ENCODE assay signal across 14 cellular contexts in genomic region chr2:177229448-177230242, GRCh38. TPM values are rescaled to one million over a fixed set of nuclear protein-coding genes. Genes with fewer than 3 reads are reported as not detected.
DNase-seq lines count a peak whose midpoint lies in the region; ATAC-seq and TF ChIP-seq lines count a peak whose summit lies in the region.
"Had no signal": no experiment of that assay in that cellular context is flagged by ENCODE, and none has a peak within 500 bp of the region (broad histone marks: within the 10 kb centered on the region; RNA-seq: fewer than 3 reads in every experiment).

No MANE protein-coding gene starts in this region.

- peaks cover 42% of the 10 kb centered on the region for H3K4me1 Mint-ChIP-seq in activated T-cell treated with anti-CD3 and anti-CD28 coated beads, Interleukin-2, amount 50 U/mL, for 72 hours (ENCODE audit: low read depth)
- H3K4me1 Mint-ChIP-seq in stimulated activated effector memory CD8-positive, alpha-beta T cell treated with anti-CD3 and anti-CD28 coated beads, Interleukin-12 subunit alpha, Interleukin-12 subunit beta, amount 100 ng/mL, for 72 hours = peaks cover 39% of the 10 kb centered on the region

- peak; percentile 36 to 42 for ATAC-seq in activated T-cell treated with anti-CD3 and anti-CD28 coated beads, Interleukin-2, amount 50 U/mL, for 72 hours (replicated peaks in 1 of 2)
- ATAC-seq in stimulated activated effector memory CD8-positive, alpha-beta T cell treated with anti-CD3 and anti-CD28 coated beads, Interleukin-12 subunit alpha, Interleukin-12 subunit beta, amount 100 ng/mL, for 72 hours = peak; percentile 75
- ATAC-seq in HG03439 (IDR thresholded peaks at IDR 0.05; ENCODE audit: unreplicated experiment) = no peak

- 92 to 93% methylated on average over 8 of the region's 8 CpGs for WGBS in thyroid gland, 2 donors

- no peak overlapping the region for H3K4me3 Mint-ChIP-seq in activated T-cell treated with anti-CD3 and anti-CD28 coated beads, Interleukin-2, amount 50 U/mL, for 72 hours
- no peak overlapping the region for H3K4me3 Mint-ChIP-seq in stimulated activated effector memory CD8-positive, alpha-beta T cell treated with anti-CD3 and anti-CD28 coated beads, Interleukin-12 subunit alpha, Interleukin-12 subunit beta, amount 100 ng/mL, for 72 hours

- no peaks in the 10 kb centered on the region for H3K9me3 Mint-ChIP-seq in activated T-cell treated with anti-CD3 and anti-CD28 coated beads, Interleukin-2, amount 50 U/mL, for 72 hours
- H3K9me3 Mint-ChIP-seq in stimulated activated effector memory CD8-positive, alpha-beta T cell treated with anti-CD3 and anti-CD28 coated beads, Interleukin-12 subunit alpha, Interleukin-12 subunit beta, amount 100 ng/mL, for 72 hours = no peaks in the 10 kb centered on the region

- H3K4me1 ChIP-seq in thyroid gland = peaks cover 0 to 30% of the 10 kb centered on the region in 2 donors
- H3K4me1 ChIP-seq: SJSA1 had no signal

- no peaks in the 10 kb centered on the region for H3K27me3 ChIP-seq in thyroid gland
- H3K27me3 ChIP-seq: SJSA1 had no signal

- H3K27ac Mint-ChIP-seq in activated T-cell treated with anti-CD3 and anti-CD28 coated beads, Interleukin-2, amount 50 U/mL, for 72 hours = peak overlapping the region; percentile 61
- H3K27ac Mint-ChIP-seq in stimulated activated effector memory CD8-positive, alpha-beta T cell treated with anti-CD3 and anti-CD28 coated beads, Interleukin-12 subunit alpha, Interleukin-12 subunit beta, amount 100 ng/mL, for 72 hours = peak overlapping the region; percentile 88

- peaks cover 42 to 45% of the 10 kb centered on the region in 2 donors for H3K36me3 ChIP-seq in thyroid gland

- no peak for DNase-seq in activated T-cell treated with anti-CD3 and anti-CD28 coated beads, Interleukin-2, amount 50 U/mL, for 72 hours
- DNase-seq in activated T-cell treated with anti-CD3 and anti-CD28 coated beads for 4 hours (no peak), RWPE1 (ENCODE audit: low spot score) (no peak), epithelial cell of prostate (ENCODE audit: low read depth, low spot score) (no peak), thyroid gland (no peak), DMS79 treated with DMSO at 0.1 percent for 48 hours (lab: John Stamatoyannopoulos, UW) (no peak)
- no peak for DNase-seq in stimulated activated effector memory CD8-positive, alpha-beta T cell treated with anti-CD3 and anti-CD28 coated beads, Interleukin-12 subunit alpha, Interleukin-12 subunit beta, amount 100 ng/mL, for 72 hours (ENCODE audit: low spot score in 2 of 2)
- DNase-seq: activated CD8-positive, alpha-beta memory T cell treated with anti-CD3 and anti-CD28 coated beads for 24 hours; C1 segment of cervical spinal cord; cerebellar nuclear complex; head of caudate nucleus; NCI-H2227 treated with DMSO at 0.1 percent for 48 hours had no signal

- H3K36me3 Mint-ChIP-seq in activated T-cell treated with anti-CD3 and anti-CD28 coated beads, Interleukin-2, amount 50 U/mL, for 72 hours (ENCODE audit: insufficient read depth in 2 of 2) = peaks cover 14 to 29% of the 10 kb centered on the region in 2 donors
- peaks cover 100% of the 10 kb centered on the region for H3K36me3 Mint-ChIP-seq in stimulated activated effector memory CD8-positive, alpha-beta T cell treated with anti-CD3 and anti-CD28 coated beads, Interleukin-12 subunit alpha, Interleukin-12 subunit beta, amount 100 ng/mL, for 72 hours

- CTCF ChIA-PET in RWPE1 (lab: Yijun Ruan, JAX) = interaction anchor here (0.6 to 0.7 kb wide), 2 partner anchors 17 to 64 kb away, joined by 3 to 5 read pairs; no protein-coding TSS in a partner anchor

- peak in 1 of 2 donors; percentile 5 for TF ChIP-seq POLR2A in thyroid gland (IDR thresholded peaks at IDR 0.05)

- intact Hi-C loops in thyroid gland (cut with DNase I) = no loop called here

- no peak overlapping the region for H3K4me3 ChIP-seq in thyroid gland (replicated peaks in 1 of 3)
- H3K4me3 ChIP-seq: SJSA1 had no signal

- H3K9me3 ChIP-seq in thyroid gland = no peaks in the 10 kb centered on the region
- H3K9me3 ChIP-seq: SJSA1 had no signal

- TF ChIP-seq CTCF in RWPE1 (conservative IDR thresholded peaks at IDR 0.05; ENCODE audit: low read depth) (no peak), thyroid gland (IDR thresholded peaks at IDR 0.05) (no peak)

- no peaks in the 10 kb centered on the region for H3K27me3 Mint-ChIP-seq in activated T-cell treated with anti-CD3 and anti-CD28 coated beads, Interleukin-2, amount 50 U/mL, for 72 hours (ENCODE audit: low read depth)

- POLR2A ChIA-PET in RWPE1 (lab: Yijun Ruan, JAX; ENCODE audit: low non-redundant PET) = no interaction called here

- H3K27ac ChIP-seq in RWPE1 (peak overlapping the region; percentile 62), epithelial cell of prostate (peak overlapping the region; percentile 61), thyroid gland (no peak overlapping the region)
- H3K27ac ChIP-seq: SJSA1 had no signal

RNA-seq across cellular contexts. Expression of gene HNRNPA3, which starts 17.1 kb away (rescaled TPM):
- total RNA-seq in activated T-cell treated with anti-CD3 and anti-CD28 coated beads, Interleukin-2, amount 50 U/mL, for 72 hours = 100 to 1,000 TPM; 140 to 148 TPM
- total RNA-seq in thyroid gland = 100 to 1,000 TPM in 1 of 4 donors, 10 to 100 TPM in 3; 80.3 to 115 (median 82.3) TPM

RNA-seq across cellular contexts. Expression of gene NFE2L2, which starts 34.9 kb away (rescaled TPM):
- total RNA-seq in activated T-cell treated with anti-CD3 and anti-CD28 coated beads, Interleukin-2, amount 50 U/mL, for 72 hours = 10 to 100 TPM; 74.6 to 81.4 TPM
- total RNA-seq in thyroid gland = 100 to 1,000 TPM; 139 to 157 (median 144) TPM

Comparison
In these comparisons a context has a peak if more than half of its experiments do, and no peak if none do; other contexts are left out.
1. H3K27ac ChIP-seq: peak in RWPE1 (single experiment) and epithelial cell of prostate (single experiment); none in thyroid gland (0 of 3).